ENCODE assay signal across 10 cellular contexts in genomic region chr20:43824699-43825402, GRCh38.
DNase-seq lines count a peak whose midpoint lies in the region; ATAC-seq and TF ChIP-seq lines count a peak whose summit lies in the region.
"Had no signal": no experiment of that assay in that cellular context is flagged by ENCODE, and none has a peak within 500 bp of the region (broad histone marks: within the 10 kb centered on the region; RNA-seq: fewer than 3 reads in every experiment).

No MANE protein-coding gene starts in this region.

- H3K27me3 ChIP-seq in OCI-LY3 (ENCODE audit: low read depth, low read length) = no peaks in the 10 kb centered on the region
- peaks cover 5% of the 10 kb centered on the region for H3K27me3 ChIP-seq in hepatocyte

- 25% methylated on average over 6 of the region's 6 CpGs for WGBS in hepatocyte (ENCODE audit: low lambda C conversion rate, missing lambda C conversion rate)

- ATAC-seq in GM19468 (IDR thresholded peaks at IDR 0.05; ENCODE audit: extremely low read depth, unreplicated experiment) (peak; percentile 32), GM21786 (IDR thresholded peaks at IDR 0.05; ENCODE audit: unreplicated experiment) (no peak)
- ATAC-seq: natural killer cell treated with Interleukin-12 subunit alpha and Interleukin-12 subunit beta and Interleukin-15 and Interleukin-18, amount 100 ng/mL, for 72 hours had no signal

- peaks cover 8% of the 10 kb centered on the region; the same call in 1 of the 2 replicates for H3K9me3 ChIP-seq in OCI-LY3 (ENCODE audit: insufficient read depth, low read length)
- no peaks in the 10 kb centered on the region for H3K9me3 ChIP-seq in hepatocyte (ENCODE audit: low read depth)

- H4K20me1 ChIP-seq in OCI-LY3 (ENCODE audit: insufficient read depth, low read length) (no peaks in the 10 kb centered on the region), hepatocyte (ENCODE audit: insufficient read depth, poor library complexity, severe bottlenecking) (no peaks in the 10 kb centered on the region)

- DNase-seq in AG20443 (ENCODE audit: low spot score) (peak; percentile 45), hepatocyte (ENCODE audit: low spot score) (peak; percentile 52), activated gamma-delta T cell (lab: John Stamatoyannopoulos, UW) (no peak), NCI-H1694 (lab: John Stamatoyannopoulos, UW) (no peak), DMS114 treated with DMSO at 0.1 percent for 48 hours (lab: John Stamatoyannopoulos, UW; ENCODE audit: unreplicated experiment) (no peak)
- DNase-seq: NCI-H187 treated with DMSO at 0.1 percent for 48 hours had no signal

- H3K9me2 ChIP-seq in hepatocyte (replicated peaks; ENCODE audit: insufficient read depth) = no peaks in the 10 kb centered on the region

- TF ChIP-seq CTCF in OCI-LY3 (IDR thresholded peaks at IDR 0.05; ENCODE audit: low read depth, low read length) (no peak), hepatocyte (IDR thresholded peaks at IDR 0.05; ENCODE audit: poor library complexity) (no peak)

- H3K4me1 ChIP-seq in OCI-LY3 (ENCODE audit: low read length) (peaks cover 48% of the 10 kb centered on the region), hepatocyte (ENCODE audit: insufficient read depth) (no peaks in the 10 kb centered on the region)

- peak overlapping the region; percentile 61 for H3K4me2 ChIP-seq in OCI-LY3 (ENCODE audit: low read length)
- H3K4me2 ChIP-seq in hepatocyte = no peak overlapping the region

- H2AFZ ChIP-seq in OCI-LY3 (ENCODE audit: low read depth, low read length) = peak overlapping the region; percentile 55
- H2AFZ ChIP-seq in hepatocyte = no peak overlapping the region

- H3K36me3 ChIP-seq in OCI-LY3 (replicated peaks; ENCODE audit: low read depth, low read length) (peaks cover 10% of the 10 kb centered on the region), hepatocyte (replicated peaks; ENCODE audit: insufficient read depth, low read depth) (no peaks in the 10 kb centered on the region)

- peak overlapping the region; percentile 41 for H3K9ac ChIP-seq in OCI-LY3 (ENCODE audit: low read length)

- peak overlapping the region; percentile 55 for H3K27ac ChIP-seq in OCI-LY3 (ENCODE audit: low read length)
- no peak overlapping the region for H3K27ac ChIP-seq in hepatocyte

- peak overlapping the region; percentile 34 for H3K4me3 ChIP-seq in OCI-LY3 (ENCODE audit: low read length)
- no peak overlapping the region for H3K4me3 ChIP-seq in hepatocyte

- no peaks in the 10 kb centered on the region for H3K79me2 ChIP-seq in OCI-LY3 (ENCODE audit: low read length)
- no peaks in the 10 kb centered on the region for H3K79me2 ChIP-seq in hepatocyte

Comparison
In these comparisons a context has a peak if more than half of its experiments do, and no peak if none do; other contexts are left out.
1. DNase-seq: peak in AG20443 (single experiment) and hepatocyte (single experiment); none in activated gamma-delta T cell (single experiment), NCI-H1694 (single experiment) and DMS114 treated with DMSO at 0.1 percent for 48 hours (single experiment).